ENCODE assay signal across 20 cellular contexts in the genomic region with DNA sequence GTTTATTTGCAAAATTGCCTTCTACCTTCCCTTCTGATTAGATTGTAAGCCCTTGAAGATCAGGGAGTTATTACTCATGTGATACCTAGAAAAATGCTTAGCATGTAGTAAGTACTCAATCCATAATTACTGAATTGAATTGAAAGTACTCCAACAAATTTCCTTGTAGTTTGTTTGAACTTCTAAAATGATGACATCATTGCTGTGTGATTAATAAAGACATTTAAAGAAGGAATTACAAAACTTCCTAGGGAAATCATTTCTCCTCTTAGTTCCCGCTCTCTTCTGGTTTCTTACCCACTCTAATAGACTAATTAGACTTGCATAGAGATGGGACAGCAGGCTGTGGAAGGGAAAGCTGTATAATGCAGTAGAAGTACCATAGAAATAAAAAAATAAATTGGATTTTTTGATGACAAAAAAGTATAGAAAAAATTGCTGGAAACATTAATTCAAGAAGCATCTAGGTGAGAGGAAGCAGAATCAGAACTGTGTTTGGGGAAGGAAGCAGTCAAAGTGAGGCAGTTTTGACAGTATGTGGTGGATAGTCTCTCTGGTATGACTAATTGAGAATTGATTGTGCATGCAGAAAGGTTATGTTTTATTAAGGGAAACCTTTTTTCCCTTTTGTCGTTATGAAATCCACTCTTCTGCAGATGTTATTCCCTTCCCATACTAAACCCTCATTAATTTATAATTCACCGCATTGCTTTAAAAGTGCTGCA.
DNase-seq lines count a peak whose midpoint lies in the region; ATAC-seq and TF ChIP-seq lines count a peak whose summit lies in the region.
"Had no signal": no experiment of that assay in that cellular context is flagged by ENCODE, and none has a peak within 500 bp of the region (broad histone marks: within the 10 kb centered on the region; RNA-seq: fewer than 3 reads in every experiment).

No MANE protein-coding gene starts in this region.

- peak; percentile 29 for DNase-seq in fibroblast of peridontal ligament (ENCODE audit: extremely low read depth)
- no peak for DNase-seq in stimulated activated naive B cell treated with anti-CD40 and anti-IgM and Interleukin-4, amounts not matched to agents 10 μg/mL and 1 μg/mL and 100 μg/mL, for 72 hours
- no peak for DNase-seq in stimulated activated CD4-positive, alpha-beta T cell treated with anti-CD3 and anti-CD28 coated beads, Interleukin-4, amount 100 ng/mL, for 24 hours
- no peak for DNase-seq in AG08395 (ENCODE audit: low spot score)
- no peak for DNase-seq in erythroblast (lab: John Stamatoyannopoulos, UW)
- DNase-seq: activated B cell treated with CpG ODN at 0.5 μM for 24 hours; activated CD4-positive, alpha-beta memory T cell treated with anti-CD3 and anti-CD28 coated beads for 36 hours; activated gamma-delta T cell; BE2C; COR-L47; DND-41; NCI-H524; RPMI8226; stimulated activated CD4-positive, alpha-beta T cell treated with anti-CD3 and anti-CD28 coated beads, Interleukin-1b, Interleukin-23, amount 100 ng/mL, for 48 hours; stimulated activated naive CD8-positive, alpha-beta T cell treated with anti-CD3 and anti-CD28 coated beads, Interleukin-15, Interleukin-2, amounts not matched to agents 100 U/mL and 50 U/mL, for 24 hours; tibial artery had no signal

- TF ChIP-seq POLR2A in GM18505 (IDR thresholded peaks at IDR 0.05; ENCODE audit: borderline replicate concordance, extremely low read depth, insufficient read depth, insufficient read length) = no peak
- no peak for TF ChIP-seq POLR2A in erythroblast (IDR thresholded peaks at IDR 0.05; ENCODE audit: low read length)

- no peaks in the 10 kb centered on the region for H3K9me3 Mint-ChIP-seq in stimulated activated naive B cell treated with anti-CD40 and anti-IgM and Interleukin-4, amounts not matched to agents 10 μg/mL and 1 μg/mL and 100 μg/mL, for 72 hours
- H3K9me3 Mint-ChIP-seq: activated B cell treated with CpG ODN at 0.5 μM for 24 hours; activated CD4-positive, alpha-beta memory T cell treated with anti-CD3 and anti-CD28 coated beads for 36 hours; nephron had no signal

- peaks cover 0 to 8% of the 10 kb centered on the region in 2 donors for H3K36me3 Mint-ChIP-seq in stimulated activated naive B cell treated with anti-CD40 and anti-IgM and Interleukin-4, amounts not matched to agents 10 μg/mL and 1 μg/mL and 100 μg/mL, for 72 hours
- H3K36me3 Mint-ChIP-seq: activated CD4-positive, alpha-beta memory T cell treated with anti-CD3 and anti-CD28 coated beads for 36 hours had no signal

- H3K27me3 Mint-ChIP-seq in stimulated activated naive B cell treated with anti-CD40 and anti-IgM and Interleukin-4, amounts not matched to agents 10 μg/mL and 1 μg/mL and 100 μg/mL, for 72 hours = no peaks in the 10 kb centered on the region
- H3K27me3 Mint-ChIP-seq: activated B cell treated with CpG ODN at 0.5 μM for 24 hours; activated CD4-positive, alpha-beta memory T cell treated with anti-CD3 and anti-CD28 coated beads for 36 hours had no signal

- H3K4me3 Mint-ChIP-seq in stimulated activated naive B cell treated with anti-CD40 and anti-IgM and Interleukin-4, amounts not matched to agents 10 μg/mL and 1 μg/mL and 100 μg/mL, for 72 hours = no peak overlapping the region
- H3K4me3 Mint-ChIP-seq: activated B cell treated with CpG ODN at 0.5 μM for 24 hours; activated CD4-positive, alpha-beta memory T cell treated with anti-CD3 and anti-CD28 coated beads for 36 hours; nephron had no signal

- peak; percentile 69 for ATAC-seq in GM18505 (IDR thresholded peaks at IDR 0.05; ENCODE audit: unreplicated experiment)
- ATAC-seq in HG02870 (IDR thresholded peaks at IDR 0.05; ENCODE audit: unreplicated experiment) = peak; percentile 86
- ATAC-seq in stimulated activated naive B cell treated with anti-CD40 and anti-IgM and Interleukin-4, amounts not matched to agents 10 μg/mL and 1 μg/mL and 100 μg/mL, for 72 hours (replicated peaks) = peak; percentile 69 to 73
- ATAC-seq: esophagus mucosa; stimulated activated naive CD8-positive, alpha-beta T cell treated with anti-CD3 and anti-CD28 coated beads, Interleukin-15, Interleukin-2, amounts not matched to agents 100 U/mL and 50 U/mL, for 24 hours had no signal

- H3K4me1 Mint-ChIP-seq in stimulated activated naive B cell treated with anti-CD40 and anti-IgM and Interleukin-4, amounts not matched to agents 10 μg/mL and 1 μg/mL and 100 μg/mL, for 72 hours = peaks cover 14 to 24% of the 10 kb centered on the region in 2 donors
- H3K4me1 Mint-ChIP-seq: nephron had no signal

- no peak overlapping the region for H3K27ac Mint-ChIP-seq in stimulated activated naive B cell treated with anti-CD40 and anti-IgM and Interleukin-4, amounts not matched to agents 10 μg/mL and 1 μg/mL and 100 μg/mL, for 72 hours
- H3K27ac Mint-ChIP-seq: activated B cell treated with CpG ODN at 0.5 μM for 24 hours; activated CD4-positive, alpha-beta memory T cell treated with anti-CD3 and anti-CD28 coated beads for 36 hours; nephron had no signal
